In genomic region chr12:117161460-117162166, GRCh38 we compare ENCODE assay signal across 29 cellular contexts. TPM values are rescaled to one million over a fixed set of nuclear protein-coding genes. Genes with fewer than 3 reads are reported as not detected.
DNase-seq lines count a peak whose midpoint lies in the region; ATAC-seq and TF ChIP-seq lines count a peak whose summit lies in the region.
"Had no signal": no experiment of that assay in that cellular context is flagged by ENCODE, and none has a peak within 500 bp of the region (broad histone marks: within the 10 kb centered on the region; RNA-seq: fewer than 3 reads in every experiment).

No MANE protein-coding gene starts in this region.

- H3K27me3 Mint-ChIP-seq in stimulated activated naive CD8-positive, alpha-beta T cell treated with anti-CD3 and anti-CD28 coated beads, Interleukin-15, Interleukin-2, amounts not matched to agents 100 ng/mL and 50 ng/mL, for 24 hours, result no peaks in the 10 kb centered on the region
- no peaks in the 10 kb centered on the region for H3K27me3 Mint-ChIP-seq in stimulated activated naive CD8-positive, alpha-beta T cell treated with anti-CD3 and anti-CD28 coated beads, Interleukin-15, amount 100 ng/mL, for 72 hours
- no peaks in the 10 kb centered on the region for H3K27me3 Mint-ChIP-seq in activated naive CD8-positive, alpha-beta T cell treated with anti-CD3 and anti-CD28 coated beads for 36 hours
- no peaks in the 10 kb centered on the region for H3K27me3 Mint-ChIP-seq in naive B cell
- H3K27me3 Mint-ChIP-seq: activated CD4-positive, alpha-beta memory T cell treated with anti-CD3 and anti-CD28 coated beads, Interleukin-2, amount 10 ng/mL, durations not matched to agents 7 days and 5 days; dendritic cell treated with granulocyte-macrophage colony-stimulating factor and Interleukin-4, amounts not matched to agents 40 ng/mL and 50 ng/mL, for 4 days had no signal

- H3K4me3 ChIP-seq in breast epithelium, result no peak overlapping the region
- H3K4me3 ChIP-seq: BLaER1, GM12878, heart left ventricle, K562, MG63, prostate gland, SK-N-MC, upper lobe of left lung had no signal

- no peak overlapping the region for H3K27ac ChIP-seq in breast epithelium
- H3K27ac ChIP-seq: BLaER1, heart left ventricle, prostate gland, SK-N-MC, upper lobe of left lung had no signal

- peaks cover 80% of the 10 kb centered on the region for H3K36me3 Mint-ChIP-seq in stimulated activated naive CD8-positive, alpha-beta T cell treated with anti-CD3 and anti-CD28 coated beads, Interleukin-15, Interleukin-2, amounts not matched to agents 100 ng/mL and 50 ng/mL, for 24 hours (ENCODE audit: low read depth)
- peaks cover 12% of the 10 kb centered on the region for H3K36me3 Mint-ChIP-seq in activated naive CD8-positive, alpha-beta T cell treated with anti-CD3 and anti-CD28 coated beads for 36 hours
- peaks cover 37 to 51% of the 10 kb centered on the region in 2 donors for H3K36me3 Mint-ChIP-seq in naive B cell

- no peaks in the 10 kb centered on the region for H3K9me3 Mint-ChIP-seq in stimulated activated naive CD8-positive, alpha-beta T cell treated with anti-CD3 and anti-CD28 coated beads, Interleukin-15, Interleukin-2, amounts not matched to agents 100 ng/mL and 50 ng/mL, for 24 hours
- no peaks in the 10 kb centered on the region for H3K9me3 Mint-ChIP-seq in stimulated activated naive CD8-positive, alpha-beta T cell treated with anti-CD3 and anti-CD28 coated beads, Interleukin-15, amount 100 ng/mL, for 72 hours
- no peaks in the 10 kb centered on the region for H3K9me3 Mint-ChIP-seq in activated naive CD8-positive, alpha-beta T cell treated with anti-CD3 and anti-CD28 coated beads for 36 hours
- H3K9me3 Mint-ChIP-seq in naive B cell, result no peaks in the 10 kb centered on the region
- H3K9me3 Mint-ChIP-seq: activated CD4-positive, alpha-beta memory T cell treated with anti-CD3 and anti-CD28 coated beads, Interleukin-2, amount 10 ng/mL, durations not matched to agents 7 days and 5 days; dendritic cell treated with granulocyte-macrophage colony-stimulating factor and Interleukin-4, amounts not matched to agents 40 ng/mL and 50 ng/mL, for 4 days had no signal

- H3K27ac Mint-ChIP-seq in stimulated activated naive CD8-positive, alpha-beta T cell treated with anti-CD3 and anti-CD28 coated beads, Interleukin-15, Interleukin-2, amounts not matched to agents 100 ng/mL and 50 ng/mL, for 24 hours, result peak overlapping the region; percentile 8
- peak overlapping the region in 1 of 2 donors; percentile 22 for H3K27ac Mint-ChIP-seq in stimulated activated naive CD8-positive, alpha-beta T cell treated with anti-CD3 and anti-CD28 coated beads, Interleukin-15, amount 100 ng/mL, for 72 hours
- H3K27ac Mint-ChIP-seq in activated naive CD8-positive, alpha-beta T cell treated with anti-CD3 and anti-CD28 coated beads for 36 hours, result peak overlapping the region; percentile 27
- peak overlapping the region in 5 of 6 donors; percentile 13 to 84 (median 41) for H3K27ac Mint-ChIP-seq in naive B cell
- H3K27ac Mint-ChIP-seq: activated CD4-positive, alpha-beta memory T cell treated with anti-CD3 and anti-CD28 coated beads, Interleukin-2, amount 10 ng/mL, durations not matched to agents 7 days and 5 days; dendritic cell treated with granulocyte-macrophage colony-stimulating factor and Interleukin-4, amounts not matched to agents 40 ng/mL and 50 ng/mL, for 4 days had no signal

- intact Hi-C loops in breast epithelium (cut with DNase I; ENCODE audit: low total_unique reads), result no loop called here

- H3K27me3 ChIP-seq in breast epithelium, result no peaks in the 10 kb centered on the region
- H3K27me3 ChIP-seq: BLaER1, heart left ventricle, MG63, upper lobe of left lung had no signal

- TF ChIP-seq POLR2A in breast epithelium (IDR thresholded peaks at IDR 0.05), result no peak

- no peaks in the 10 kb centered on the region for H3K36me3 ChIP-seq in breast epithelium

- ATAC-seq in stimulated activated naive CD8-positive, alpha-beta T cell treated with anti-CD3 and anti-CD28 coated beads, Interleukin-15, amount 100 ng/mL, for 72 hours, result no peak
- ATAC-seq in naive B cell (ENCODE audit: low read depth in 2 of 2) (no peak), GM18858 (IDR thresholded peaks at IDR 0.05; ENCODE audit: unreplicated experiment) (no peak)
- ATAC-seq: activated CD4-positive, CD25-positive, alpha-beta regulatory T cell treated with anti-CD3 and anti-CD28 coated beads, Interleukin-2, amount 50 U/mL, for 24 hours; esophagus mucosa; GM12878; heart left ventricle; K562 had no signal

- H3K9me3 ChIP-seq in breast epithelium, result no peaks in the 10 kb centered on the region
- H3K9me3 ChIP-seq: BLaER1, heart left ventricle, MG63, prostate gland, upper lobe of left lung had no signal

- no peak for TF ChIP-seq CTCF in breast epithelium (IDR thresholded peaks at IDR 0.05)

- no peak for DNase-seq in stimulated activated naive CD8-positive, alpha-beta T cell treated with anti-CD3 and anti-CD28 coated beads, Interleukin-15, amount 100 ng/mL, for 72 hours
- no peak for DNase-seq in activated naive CD8-positive, alpha-beta T cell treated with anti-CD3 and anti-CD28 coated beads for 36 hours
- DNase-seq in naive B cell (no peak), breast epithelium (ENCODE audit: low spot score in 2 of 2) (no peak), NCI-H2196 treated with DMSO at 0.1 percent for 48 hours (lab: John Stamatoyannopoulos, UW; ENCODE audit: unreplicated experiment) (no peak)
- DNase-seq: activated CD4-positive, alpha-beta memory T cell treated with anti-CD3 and anti-CD28 coated beads, Interleukin-2, amount 10 ng/mL, durations not matched to agents 7 days and 5 days; activated naive CD4-positive, alpha-beta T cell treated with Interleukin-2 at 50 U/mL for 16 hours; activated T-cell treated with anti-CD3 and anti-CD28 coated beads for 4 hours; foreskin fibroblast; heart left ventricle; kidney; MG63; NCI-H1105 treated with DMSO at 0.1 percent for 48 hours; NCI-H2029 treated with DMSO at 0.1 percent for 48 hours; NCI-H2227 treated with DMSO at 0.1 percent for 48 hours; NCI-H526; nucleus accumbens; stimulated activated CD4-positive, alpha-beta T cell treated with anti-CD3 and anti-CD28 coated beads, Interleukin-4, amount 100 ng/mL, for 24 hours; upper lobe of left lung had no signal

- no peak overlapping the region for H3K4me3 Mint-ChIP-seq in stimulated activated naive CD8-positive, alpha-beta T cell treated with anti-CD3 and anti-CD28 coated beads, Interleukin-15, Interleukin-2, amounts not matched to agents 100 ng/mL and 50 ng/mL, for 24 hours
- H3K4me3 Mint-ChIP-seq in stimulated activated naive CD8-positive, alpha-beta T cell treated with anti-CD3 and anti-CD28 coated beads, Interleukin-15, amount 100 ng/mL, for 72 hours, result no peak overlapping the region
- H3K4me3 Mint-ChIP-seq in activated naive CD8-positive, alpha-beta T cell treated with anti-CD3 and anti-CD28 coated beads for 36 hours, result no peak overlapping the region
- H3K4me3 Mint-ChIP-seq in naive B cell, result no peak overlapping the region
- H3K4me3 Mint-ChIP-seq: activated CD4-positive, alpha-beta memory T cell treated with anti-CD3 and anti-CD28 coated beads, Interleukin-2, amount 10 ng/mL, durations not matched to agents 7 days and 5 days; dendritic cell treated with granulocyte-macrophage colony-stimulating factor and Interleukin-4, amounts not matched to agents 40 ng/mL and 50 ng/mL, for 4 days had no signal

- no peaks in the 10 kb centered on the region for H3K4me1 Mint-ChIP-seq in stimulated activated naive CD8-positive, alpha-beta T cell treated with anti-CD3 and anti-CD28 coated beads, Interleukin-15, Interleukin-2, amounts not matched to agents 100 ng/mL and 50 ng/mL, for 24 hours (ENCODE audit: low read depth)
- H3K4me1 Mint-ChIP-seq in stimulated activated naive CD8-positive, alpha-beta T cell treated with anti-CD3 and anti-CD28 coated beads, Interleukin-15, amount 100 ng/mL, for 72 hours, result no peaks in the 10 kb centered on the region
- H3K4me1 Mint-ChIP-seq in activated naive CD8-positive, alpha-beta T cell treated with anti-CD3 and anti-CD28 coated beads for 36 hours, result no peaks in the 10 kb centered on the region
- peaks cover 0 to 4% (median 3%) of the 10 kb centered on the region in 3 donors for H3K4me1 Mint-ChIP-seq in naive B cell
- H3K4me1 Mint-ChIP-seq: activated CD4-positive, alpha-beta memory T cell treated with anti-CD3 and anti-CD28 coated beads, Interleukin-2, amount 10 ng/mL, durations not matched to agents 7 days and 5 days had no signal

- H3K4me1 ChIP-seq in breast epithelium, result no peaks in the 10 kb centered on the region
- H3K4me1 ChIP-seq: BLaER1, prostate gland, upper lobe of left lung had no signal

RNA-seq across cellular contexts. Expression of gene FBXO21, which starts 28.7 kb away (rescaled TPM):
- 10 to 100 TPM; 24.3 to 25.8 TPM for total RNA-seq in activated naive CD8-positive, alpha-beta T cell treated with anti-CD3 and anti-CD28 coated beads for 36 hours
- 10 to 100 TPM; 46.0 to 61.5 (median 49.6) TPM for polyA plus RNA-seq in naive B cell (ENCODE audit: low read depth in 6 of 6)
- 10 to 100 TPM; 64.0 to 99.0 (median 65.3) TPM for total RNA-seq in breast epithelium
